15 cellular contexts compared by ENCODE assay signal in genomic region chr17:62706598-62707424, GRCh38.
A peak's percentile ranks its signal among the peaks of the same experiment; 100 is the strongest.
DNase-seq lines count a peak whose midpoint lies in the region; ATAC-seq and TF ChIP-seq lines count a peak whose summit lies in the region.
"Had no signal": no experiment of that assay in that cellular context is flagged by ENCODE, and none has a peak within 500 bp of the region (broad histone marks: within the 10 kb centered on the region; RNA-seq: fewer than 3 reads in every experiment).

No MANE protein-coding gene starts in this region.

- H3K27me3 Mint-ChIP-seq in nephron (ENCODE audit: low read depth) (peaks cover 10% of the 10 kb centered on the region), type B pancreatic cell (peaks cover 28% of the 10 kb centered on the region)

- H3K27ac Mint-ChIP-seq in nephron (peak overlapping the region in 2 of 3 experiments; percentile 94 to 98), type B pancreatic cell (no peak overlapping the region)
- H3K27ac Mint-ChIP-seq: CD8-positive, alpha-beta T cell had no signal

- no peaks in the 10 kb centered on the region for H3K36me3 ChIP-seq in left ventricle myocardium inferior
- H3K36me3 ChIP-seq: thoracic aorta had no signal

- peaks cover 7% of the 10 kb centered on the region for H3K9me3 ChIP-seq in left ventricle myocardium inferior (replicated peaks)
- H3K9me3 ChIP-seq: thoracic aorta had no signal

- H3K4me1 ChIP-seq in left ventricle myocardium inferior, result peaks cover 37% of the 10 kb centered on the region
- H3K4me1 ChIP-seq in foreskin keratinocyte, result peaks cover 14% of the 10 kb centered on the region

- intact Hi-C loops in left ventricle myocardium inferior (cut with micrococcal nuclease) (loop anchor here (5.0 kb wide), 1 partner anchor 260 kb away; the partner anchor contains the start of gene TANC2), Right ventricle myocardium inferior (cut with DNase I) (loop anchor here (1.0 kb wide), 1 partner anchor 261 kb away; no protein-coding TSS in a partner anchor)

- TF ChIP-seq CTCF in left ventricle myocardium inferior (IDR thresholded peaks at IDR 0.05; ENCODE audit: borderline replicate concordance) (no peak), nephron (IDR thresholded peaks at IDR 0.05; ENCODE audit: unreplicated experiment in 3 of 3) (no peak), type B pancreatic cell (conservative IDR thresholded peaks at IDR 0.05) (no peak), foreskin keratinocyte (conservative IDR thresholded peaks at IDR 0.05) (no peak)

- peak overlapping the region; percentile 90 for H3K27ac ChIP-seq in left ventricle myocardium inferior (replicated peaks)
- H3K27ac ChIP-seq in caudate nucleus (ENCODE audit: low read depth, low read length), result peak overlapping the region; percentile 91
- H3K27ac ChIP-seq in foreskin keratinocyte, result no peak overlapping the region

- H3K9me3 Mint-ChIP-seq in nephron (peaks cover 11% of the 10 kb centered on the region), type B pancreatic cell (peaks cover 7% of the 10 kb centered on the region)
- H3K9me3 Mint-ChIP-seq: CD8-positive, alpha-beta T cell had no signal

- ATAC-seq in Right ventricle myocardium inferior (no peak), HG03135 (IDR thresholded peaks at IDR 0.05; ENCODE audit: unreplicated experiment) (no peak), foreskin keratinocyte (no peak)
- ATAC-seq: CD8-positive, alpha-beta T cell; HCT116 had no signal

- peak overlapping the region; percentile 17 to 90 (median 26) for H3K4me3 Mint-ChIP-seq in nephron
- H3K4me3 Mint-ChIP-seq in type B pancreatic cell, result peak overlapping the region; percentile 89

- H3K4me1 Mint-ChIP-seq in nephron (peaks cover 36% of the 10 kb centered on the region), type B pancreatic cell (ENCODE audit: unreplicated experiment) (peaks cover 25% of the 10 kb centered on the region)

- no peak overlapping the region for H3K4me3 ChIP-seq in left ventricle myocardium inferior
- H3K4me3 ChIP-seq: thoracic aorta had no signal

- peaks cover 23% of the 10 kb centered on the region for H3K27me3 ChIP-seq in left ventricle myocardium inferior (ENCODE audit: low read depth)
- no peaks in the 10 kb centered on the region for H3K27me3 ChIP-seq in foreskin keratinocyte

- H3K36me3 Mint-ChIP-seq in nephron (ENCODE audit: low read depth) (peaks cover 8% of the 10 kb centered on the region), type B pancreatic cell (peaks cover 1% of the 10 kb centered on the region)
- H3K36me3 Mint-ChIP-seq: CD8-positive, alpha-beta T cell had no signal

- DNase-seq in left ventricle myocardium inferior (no peak), Right ventricle myocardium inferior (ENCODE audit: missing footprints) (no peak), caudate nucleus (lab: John Stamatoyannopoulos, UW) (no peak), type B pancreatic cell (ENCODE audit: extremely low spot score, unreplicated experiment) (no peak), NCI-H146 (lab: John Stamatoyannopoulos, UW) (no peak), foreskin keratinocyte (no peak)
- DNase-seq: activated CD4-positive, alpha-beta T cell treated with anti-CD3 and anti-CD28 coated beads, Interleukin-2, amount 50 U/mL, for 4 hours; activated gamma-delta T cell treated with Interleukin-2 at 50 U/mL for 16 hours; CD8-positive, alpha-beta T cell; DMS79; NCI-H2029 had no signal
